Comparison of ENCODE assay signal across 22 cellular contexts in genomic region chr15:66072616-66073361, GRCh38.
A peak's percentile ranks its signal among the peaks of the same experiment; 100 is the strongest.
DNase-seq lines count a peak whose midpoint lies in the region; ATAC-seq, FAIRE-seq and TF ChIP-seq lines count a peak whose summit lies in the region.
"Had no signal": no experiment of that assay in that cellular context is flagged by ENCODE, and none has a peak within 500 bp of the region (broad histone marks: within the 10 kb centered on the region; RNA-seq: fewer than 3 reads in every experiment).

No MANE protein-coding gene starts in this region.

- no peak for TF ChIP-seq CTCF in IMR-90 (conservative IDR thresholded peaks at IDR 0.05; ENCODE audit: low read depth, low read length)
- no peak for TF ChIP-seq CTCF in endothelial cell of umbilical vein (IDR thresholded peaks at IDR 0.05; ENCODE audit: extremely low read depth in 1 of 2, insufficient read depth in 1 of 2, low read depth in 1 of 2, low read length in 2 of 2)
- TF ChIP-seq CTCF in psoas muscle (IDR thresholded peaks at IDR 0.05) = no peak
- no peak for TF ChIP-seq CTCF in omental fat pad (IDR thresholded peaks at IDR 0.05)

- ATAC-seq in IMR-90 (ENCODE audit: low read depth) (no peak; the same call in 1 of the 2 replicates), psoas muscle (peak; percentile 33 to 77 (median 52)), GM18520 (IDR thresholded peaks at IDR 0.05; ENCODE audit: unreplicated experiment) (no peak), omental fat pad (ENCODE audit: low FRiP score) (no peak), HG03139 (IDR thresholded peaks at IDR 0.05; ENCODE audit: unreplicated experiment) (no peak)
- ATAC-seq: activated naive CD8-positive, alpha-beta T cell treated with anti-CD3 and anti-CD28 coated beads, Interleukin-2, amount 50 U/mL, for 24 hours; activated T-cell treated with anti-CD3 and anti-CD28 coated beads, Interleukin-2, amount 50 U/mL, for 4 hours had no signal

- H2BK5ac ChIP-seq in IMR-90 (ENCODE audit: low read depth, low read length, poor library complexity, severe bottlenecking) = no peak overlapping the region

- no peak overlapping the region for H4K8ac ChIP-seq in IMR-90 (ENCODE audit: low read depth in 2 of 2, low read length in 2 of 2)

- no peaks in the 10 kb centered on the region for H3K9me3 ChIP-seq in IMR-90 (ENCODE audit: control insufficient read depth, insufficient read depth, low read length)
- H3K9me3 ChIP-seq in endothelial cell of umbilical vein (replicated peaks; ENCODE audit: control insufficient read depth, insufficient read depth, low read length) = no peaks in the 10 kb centered on the region
- H3K9me3 ChIP-seq in psoas muscle = no peaks in the 10 kb centered on the region
- H3K9me3 ChIP-seq: Peyer's patch, thyroid gland had no signal

- FAIRE-seq in endothelial cell of umbilical vein (lab: Jason Lieb, UNC) = peak; percentile 4
- FAIRE-seq: small intestine had no signal

- H3K27me3 ChIP-seq in IMR-90 (ENCODE audit: control insufficient read depth, insufficient read depth, low read length) (peaks cover 54% of the 10 kb centered on the region), endothelial cell of umbilical vein (ENCODE audit: control insufficient read depth in 2 of 2, insufficient read depth in 2 of 2, low read length in 2 of 2) (peaks cover 0 to 2% of the 10 kb centered on the region in 2 experiments), psoas muscle (ENCODE audit: insufficient read depth in 3 of 3, low read length in 2 of 3) (no peaks in the 10 kb centered on the region)
- H3K27me3 ChIP-seq: Peyer's patch, thyroid gland had no signal

- H3K23ac ChIP-seq in IMR-90 (ENCODE audit: low read depth, low read length) = no peak overlapping the region

- no peak overlapping the region for H2BK15ac ChIP-seq in IMR-90 (ENCODE audit: low read depth, low read length)

- intact Hi-C loops in IMR-90 (cut with micrococcal nuclease) (no loop called here), endothelial cell of umbilical vein (cut with micrococcal nuclease) (no loop called here), psoas muscle (cut with DNase I) (no loop called here)

- H3K9me1 ChIP-seq in IMR-90 (ENCODE audit: insufficient read depth, low read length) (no peaks in the 10 kb centered on the region), endothelial cell of umbilical vein (replicated peaks; ENCODE audit: control insufficient read depth, extremely low read depth, insufficient read depth, low read length) (no peaks in the 10 kb centered on the region)

- no peak overlapping the region for H2BK20ac ChIP-seq in IMR-90 (ENCODE audit: low read depth, low read length)

- CTCF ChIA-PET in IMR-90 (lab: Yijun Ruan, JAX) (no interaction called here), endothelial cell of umbilical vein (lab: Charles Lee) (interaction anchor here (1.4 kb wide), 1 partner anchor 12 kb away, joined by 5 read pairs; no protein-coding TSS in a partner anchor)

- no peak overlapping the region for H3K14ac ChIP-seq in IMR-90 (replicated peaks; ENCODE audit: low read depth, low read length)

- BruUV-seq in IMR-90 (replicated peaks; lab: Mats Ljungman, UMichigan) (no TSS peak), endothelial cell of umbilical vein (replicated peaks; lab: Mats Ljungman, UMichigan) (no TSS peak)

- no peaks in the 10 kb centered on the region for H3K4me1 ChIP-seq in IMR-90 (ENCODE audit: control insufficient read depth, insufficient read depth, low read length)
- no peaks in the 10 kb centered on the region for H3K4me1 ChIP-seq in endothelial cell of umbilical vein (ENCODE audit: control insufficient read depth, extremely low read depth, insufficient read depth, low read length)
- no peaks in the 10 kb centered on the region for H3K4me1 ChIP-seq in psoas muscle
- H3K4me1 ChIP-seq: Peyer's patch, thyroid gland had no signal

- H4K91ac ChIP-seq in IMR-90 (ENCODE audit: insufficient read depth, low read depth, low read length) = no peak overlapping the region

- DNase-seq in GM04503 (ENCODE audit: low read depth) (peak; percentile 15), IMR-90 (no peak), endothelial cell of umbilical vein (ENCODE audit: low read depth, low spot score) (no peak), psoas muscle (no peak), omental fat pad (ENCODE audit: low spot score) (no peak), T1000 (lab: John Stamatoyannopoulos, UW) (no peak)
- DNase-seq: activated CD4-positive, alpha-beta memory T cell treated with anti-CD3 and anti-CD28 coated beads for 36 hours; activated naive CD8-positive, alpha-beta T cell treated with anti-CD3 and anti-CD28 coated beads, Interleukin-2, amount 50 U/mL, for 24 hours; activated T-cell treated with anti-CD3 and anti-CD28 coated beads, Interleukin-2, amount 50 U/mL, for 4 hours; DMS153; immature natural killer cell; KBM-7; NCI-H774; nucleus accumbens; small intestine had no signal

- no peak overlapping the region for H3K18ac ChIP-seq in IMR-90 (ENCODE audit: low read depth, low read length)

- H3K4me3 ChIP-seq in IMR-90 (ENCODE audit: insufficient read depth, low read depth, low read length) (no peak overlapping the region), endothelial cell of umbilical vein (replicated peaks in 1 of 3; ENCODE audit: insufficient read depth in 1 of 3, low read depth in 1 of 3, low read length in 3 of 3) (no peak overlapping the region), psoas muscle (no peak overlapping the region)
- H3K4me3 ChIP-seq: Peyer's patch, thyroid gland had no signal

- H2AFZ ChIP-seq in IMR-90 (replicated peaks; ENCODE audit: low read length, poor library complexity) (peak overlapping the region; percentile 47), endothelial cell of umbilical vein (ENCODE audit: low read depth, low read length) (no peak overlapping the region)

- H3K4me2 ChIP-seq in IMR-90 (ENCODE audit: low read depth, low read length) (no peak overlapping the region), endothelial cell of umbilical vein (ENCODE audit: insufficient read depth, low read length) (no peak overlapping the region)

- 0% methylated on average over 1 of the region's 11 CpGs; no CpG with 5 or more reads in 1 of the 2 experiments for WGBS in IMR-90 (ENCODE audit: extremely low coverage in 2 of 2, insufficient read length in 1 of 2), 2 experiments
- WGBS in psoas muscle, 3 donors = 61 to 77% (median 69%) methylated on average over 11 of the region's 11 CpGs

- no peak overlapping the region for H3K56ac ChIP-seq in IMR-90 (ENCODE audit: extremely low read depth, insufficient read depth, low read length)

- H4K20me1 ChIP-seq in IMR-90 (ENCODE audit: insufficient read depth, low read length) (no peaks in the 10 kb centered on the region), endothelial cell of umbilical vein (replicated peaks; ENCODE audit: control insufficient read depth, extremely low read depth, insufficient read depth, low read length) (no peaks in the 10 kb centered on the region)

- H2AK9ac ChIP-seq in IMR-90 (replicated peaks; ENCODE audit: low read depth, low read length, poor library complexity) = no peak overlapping the region

- H3K27ac ChIP-seq in IMR-90 (ENCODE audit: insufficient read depth, low read length) = no peak overlapping the region
- no peak overlapping the region for H3K27ac ChIP-seq in endothelial cell of umbilical vein (ENCODE audit: insufficient read depth, low read depth, low read length)
- no peak overlapping the region for H3K27ac ChIP-seq in psoas muscle
- H3K27ac ChIP-seq: epithelial cell of prostate, HL-60, Peyer's patch, thyroid gland, VCaP had no signal

- H3K36me3 ChIP-seq in IMR-90 (ENCODE audit: control insufficient read depth, insufficient read depth, low read length) = no peaks in the 10 kb centered on the region
- no peaks in the 10 kb centered on the region for H3K36me3 ChIP-seq in endothelial cell of umbilical vein (ENCODE audit: control insufficient read depth in 2 of 2, extremely low read depth in 1 of 2, insufficient read depth in 2 of 2, low read length in 2 of 2)
- H3K36me3 ChIP-seq in psoas muscle (ENCODE audit: insufficient read depth in 1 of 2, low read depth in 1 of 2) = no peaks in the 10 kb centered on the region
- H3K36me3 ChIP-seq: Peyer's patch, thyroid gland had no signal

- TF ChIP-seq RAD21 in IMR-90 (IDR thresholded peaks at IDR 0.05; ENCODE audit: low read length) = no peak

- H4K5ac ChIP-seq in IMR-90 (ENCODE audit: low read depth, low read length) = no peak overlapping the region

- no peak overlapping the region for H2AK5ac ChIP-seq in IMR-90 (ENCODE audit: low read depth, low read length)

- no peak overlapping the region for H3K4ac ChIP-seq in IMR-90 (ENCODE audit: low read depth, low read length)

- POLR2A ChIA-PET in IMR-90 (lab: Charles Lee; ENCODE audit: unreplicated experiment) = no interaction called here
- POLR2A ChIA-PET in endothelial cell of umbilical vein (lab: Charles Lee) = no interaction called here

- dilution Hi-C loops in IMR-90 (cut with HindIII; ENCODE audit: low sequenced_read_pairs, unreplicated experiment) = no loop called here
- dilution Hi-C loops in endothelial cell of umbilical vein (cut with MboI; ENCODE audit: extremely low pct_ligation_motif_present, low sequenced_read_pairs) = no loop called here

- H3K79me1 ChIP-seq in IMR-90 (ENCODE audit: low read depth in 1 of 2, low read length in 2 of 2) = no peaks in the 10 kb centered on the region

- in situ Hi-C loops in IMR-90 (cut with MboI; ENCODE audit: low sequenced_read_pairs) = no loop called here

- TF ChIP-seq POLR2A in IMR-90 (IDR thresholded peaks at IDR 0.05; ENCODE audit: low read depth, low read length) (no peak), endothelial cell of umbilical vein (IDR thresholded peaks at IDR 0.05; ENCODE audit: low read depth, low read length) (no peak)

- no peak overlapping the region for H3K9ac ChIP-seq in IMR-90 (ENCODE audit: low read depth, low read length)
- H3K9ac ChIP-seq in endothelial cell of umbilical vein (replicated peaks; ENCODE audit: extremely low read depth, insufficient read depth, low read length) = no peak overlapping the region

- H3K79me2 ChIP-seq in endothelial cell of umbilical vein (ENCODE audit: control insufficient read depth, insufficient read depth, low read length) = no peaks in the 10 kb centered on the region

- H2BK120ac ChIP-seq in IMR-90 (ENCODE audit: low read depth, low read length) = no peak overlapping the region

TF ChIP-seq in IMR-90, 13 proteins besides CTCF, POLR2A, EP300 and RAD21 (continues in another document):
- no peak for TF ChIP-seq MXI1 (IDR thresholded peaks at IDR 0.05; ENCODE audit: borderline replicate concordance, low read depth, low read length)
- TF ChIP-seq RFX5 (IDR thresholded peaks at IDR 0.05; ENCODE audit: low read depth, low read length) = no peak

TF ChIP-seq in endothelial cell of umbilical vein, 7 proteins besides CTCF, POLR2A, EP300 and RAD21 (continues in another document):
- TF ChIP-seq FOS (IDR thresholded peaks at IDR 0.05; ENCODE audit: borderline replicate concordance, insufficient read depth, low read length) = no peak
- no peak for TF ChIP-seq GATA2 (IDR thresholded peaks at IDR 0.05; ENCODE audit: insufficient read depth, insufficient read length, low read depth, low read length)
- TF ChIP-seq JUN (IDR thresholded peaks at IDR 0.05; ENCODE audit: borderline replicate concordance, insufficient read depth, insufficient read length, low read depth) = no peak
- no peak for TF ChIP-seq MYC (IDR thresholded peaks at IDR 0.05; ENCODE audit: low read depth, low read length)
- TF ChIP-seq EZH2 (IDR thresholded peaks at IDR 0.05; ENCODE audit: borderline replicate concordance, low read depth, low read length, severe bottlenecking) = no peak

Comparison
In these comparisons a context has a peak if more than half of its experiments do, and no peak if none do; other contexts are left out.
1. ATAC-seq: peak in psoas muscle (4 of 4); none in IMR-90 (single experiment), GM18520 (single experiment), omental fat pad (single experiment) and HG03139 (single experiment).